In the genomic region with DNA sequence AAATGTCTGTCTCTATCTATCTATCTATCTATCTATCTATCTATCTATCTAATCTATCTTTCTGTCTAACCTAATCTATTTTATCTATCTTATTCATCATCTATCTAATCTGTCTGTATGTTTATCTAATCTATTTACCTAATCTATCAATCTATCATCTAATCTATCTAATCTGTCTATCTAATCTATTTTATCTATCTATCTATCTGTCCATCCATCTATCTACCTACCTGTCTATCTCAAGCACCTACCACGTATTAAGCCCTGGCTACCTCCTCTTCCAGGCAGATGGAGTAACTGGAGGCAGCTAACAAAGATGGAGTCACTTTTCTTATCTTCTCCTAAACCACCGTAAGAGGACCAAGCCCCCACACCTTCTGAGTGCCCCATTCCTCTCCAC, we compare ENCODE assay signal across 21 cellular contexts.
"Had no signal": no experiment of that assay in that cellular context is flagged by ENCODE, and none has a peak within 500 bp of the region (broad histone marks: within the 10 kb centered on the region; RNA-seq: fewer than 3 reads in every experiment).

No MANE protein-coding gene starts in this region.

- H3K9me3 Mint-ChIP-seq: activated naive CD8-positive, alpha-beta T cell treated with anti-CD3 and anti-CD28 coated beads for 36 hours had no signal

- H3K27ac Mint-ChIP-seq: activated CD8-positive, alpha-beta T cell treated with anti-CD3 and anti-CD28 coated beads, Interleukin-2, amount 10 ng/mL, durations not matched to agents 7 days and 5 days; activated naive CD8-positive, alpha-beta T cell treated with anti-CD3 and anti-CD28 coated beads for 36 hours had no signal

- H3K36me3 Mint-ChIP-seq: activated naive CD8-positive, alpha-beta T cell treated with anti-CD3 and anti-CD28 coated beads for 36 hours had no signal

- DNase-seq: activated CD4-positive, alpha-beta T cell treated with anti-CD3 and anti-CD28 coated beads, Interleukin-2, amount 50 U/mL, for 1 hour; activated CD4-positive, CD25-positive, alpha-beta regulatory T cell; activated CD8-positive, alpha-beta memory T cell treated with anti-CD3 and anti-CD28 coated beads, Interleukin-2, amount 50 U/mL, for 48 hours; activated CD8-positive, alpha-beta T cell treated with anti-CD3 and anti-CD28 coated beads, Interleukin-2, amount 10 ng/mL, durations not matched to agents 7 days and 5 days; activated effector memory CD4-positive, alpha-beta T cell treated with Interleukin-2 at 50 U/mL for 16 hours; activated naive CD4-positive, alpha-beta T cell treated with Interleukin-2 at 50 U/mL for 16 hours; activated naive CD8-positive, alpha-beta T cell treated with anti-CD3 and anti-CD28 coated beads for 36 hours; activated T-cell treated with anti-CD3 and anti-CD28 coated beads, Interleukin-2, amount 50 U/mL, for 48 hours; brain microvascular endothelial cell; MG63; MV-4-11; NCI-H1092 treated with DMSO at 0.1 percent for 48 hours; NCI-H1417 treated with DMSO at 0.1 percent for 48 hours; NCI-H1694; NCI-H2029; NCI-H2107; NCI-H345; NCI-H510A treated with DMSO at 0.1 percent for 48 hours; NCI-H69; NK-92 treated with Interleukin-12 subunit alpha and Interleukin-12 subunit beta, amount 100 ng/mL, for 24 hours; OCI-M1 had no signal

- H3K4me3 Mint-ChIP-seq: activated CD8-positive, alpha-beta T cell treated with anti-CD3 and anti-CD28 coated beads, Interleukin-2, amount 10 ng/mL, durations not matched to agents 7 days and 5 days; activated naive CD8-positive, alpha-beta T cell treated with anti-CD3 and anti-CD28 coated beads for 36 hours had no signal
